In genomic region chr1:39915499-39916129, GRCh38 we compare ENCODE assay signal across 1 cellular context.
TF ChIP-seq lines count a peak whose summit lies in the region.

No MANE protein-coding gene starts in this region.

TF ChIP-seq in HepG2, 621 proteins besides CTCF, POLR2A, EP300 and RAD21 (continued from another document and continues in another):
- TF ChIP-seq RERE (CRISPR knock-in tag; IDR thresholded peaks at IDR 0.05; ENCODE audit: low read depth), result no peak
- TF ChIP-seq TCF12 (IDR thresholded peaks at IDR 0.05), result no peak
- TF ChIP-seq TCF12 (CRISPR knock-in tag; IDR thresholded peaks at IDR 0.05), result no peak
- no peak for TF ChIP-seq ZFYVE20 (CRISPR knock-in tag; IDR thresholded peaks at IDR 0.05; ENCODE audit: borderline replicate concordance, low read depth)
- TF ChIP-seq TFDP2 (CRISPR knock-in tag; IDR thresholded peaks at IDR 0.05), result no peak
- TF ChIP-seq ZNF816 (CRISPR knock-in tag; IDR thresholded peaks at IDR 0.05; ENCODE audit: borderline replicate concordance), result no peak
- TF ChIP-seq HDAC2 (CRISPR knock-in tag; IDR thresholded peaks at IDR 0.05), result no peak
- no peak for TF ChIP-seq ZNF230 (CRISPR knock-in tag; IDR thresholded peaks at IDR 0.05)
- TF ChIP-seq NR2F6 (IDR thresholded peaks at IDR 0.05), result peak; percentile 62
- TF ChIP-seq NR2F6 (CRISPR knock-in tag; IDR thresholded peaks at IDR 0.05), result peak; percentile 70; the same call in 1 of the 2 replicates
- TF ChIP-seq ZBTB2 (CRISPR knock-in tag; IDR thresholded peaks at IDR 0.05; ENCODE audit: low read depth), result no peak
- TF ChIP-seq RARA (CRISPR knock-in tag; IDR thresholded peaks at IDR 0.05), result peak; percentile 57
- no peak for TF ChIP-seq MEIS1 (CRISPR knock-in tag; IDR thresholded peaks at IDR 0.05; ENCODE audit: borderline replicate concordance)
- no peak for TF ChIP-seq MAFK (conservative IDR thresholded peaks at IDR 0.05 in 1 of 2, IDR thresholded peaks at IDR 0.05 in 1 of 2; ENCODE audit: low read length in 2 of 2)
- no peak for TF ChIP-seq TRAFD1 (CRISPR knock-in tag; IDR thresholded peaks at IDR 0.05; ENCODE audit: borderline replicate concordance)
- no peak for TF ChIP-seq ZNF414 (CRISPR knock-in tag; IDR thresholded peaks at IDR 0.05)
- no peak for TF ChIP-seq ONECUT2 (CRISPR knock-in tag; IDR thresholded peaks at IDR 0.05)
- TF ChIP-seq ZBTB26 (CRISPR knock-in tag; IDR thresholded peaks at IDR 0.05; ENCODE audit: borderline replicate concordance), result no peak
- TF ChIP-seq ZNF562 (CRISPR knock-in tag; IDR thresholded peaks at IDR 0.05; ENCODE audit: borderline replicate concordance), result no peak
- TF ChIP-seq ZGPAT (CRISPR knock-in tag; IDR thresholded peaks at IDR 0.05), result no peak
- TF ChIP-seq CEBPZ (IDR thresholded peaks at IDR 0.05; ENCODE audit: low read length), result no peak
- no peak for TF ChIP-seq HNRNPK (IDR thresholded peaks at IDR 0.05; ENCODE audit: low read depth, low read length, poor library complexity, severe bottlenecking)
- no peak for TF ChIP-seq BRD4 (CRISPR knock-in tag; IDR thresholded peaks at IDR 0.05)
- no peak for TF ChIP-seq THRA (CRISPR knock-in tag; IDR thresholded peaks at IDR 0.05; ENCODE audit: borderline replicate concordance)
- TF ChIP-seq TOPORS (CRISPR knock-in tag; IDR thresholded peaks at IDR 0.05), result no peak
- 0 out of 2 replicates have a peak, but pooled peaks have one; percentile 22 for TF ChIP-seq SOX5 (CRISPR knock-in tag; IDR thresholded peaks at IDR 0.05; ENCODE audit: borderline replicate concordance)
- no peak for TF ChIP-seq ZNF354B (CRISPR knock-in tag; IDR thresholded peaks at IDR 0.05)
- no peak for TF ChIP-seq ARID2 (CRISPR knock-in tag; IDR thresholded peaks at IDR 0.05; ENCODE audit: borderline replicate concordance)
- TF ChIP-seq ZNF713 (CRISPR knock-in tag; IDR thresholded peaks at IDR 0.05), result no peak
- TF ChIP-seq ZMYM3 (CRISPR knock-in tag; IDR thresholded peaks at IDR 0.05), result no peak
- no peak for TF ChIP-seq ZNF652 (CRISPR knock-in tag; IDR thresholded peaks at IDR 0.05; ENCODE audit: borderline replicate concordance, low read depth)
- no peak for TF ChIP-seq ZNF24 (IDR thresholded peaks at IDR 0.05)
- TF ChIP-seq ZNF790 (CRISPR knock-in tag; IDR thresholded peaks at IDR 0.05; ENCODE audit: borderline replicate concordance), result no peak
- TF ChIP-seq BRCA1 (CRISPR knock-in tag; IDR thresholded peaks at IDR 0.05), result no peak
- no peak for TF ChIP-seq ZBTB42 (CRISPR knock-in tag; IDR thresholded peaks at IDR 0.05)
- TF ChIP-seq ZNF543 (CRISPR knock-in tag; IDR thresholded peaks at IDR 0.05), result no peak
- no peak for TF ChIP-seq SP5 (CRISPR knock-in tag; IDR thresholded peaks at IDR 0.05; ENCODE audit: borderline replicate concordance, low read depth)
- 0 out of 2 replicates have a peak, but pooled peaks have one; percentile 18 for TF ChIP-seq RXRB (CRISPR knock-in tag; IDR thresholded peaks at IDR 0.05; ENCODE audit: borderline replicate concordance)
- no peak for TF ChIP-seq POLR2AphosphoS5 (IDR thresholded peaks at IDR 0.05; ENCODE audit: low read depth, low read length)
- no peak for TF ChIP-seq HINFP (CRISPR knock-in tag; IDR thresholded peaks at IDR 0.05; ENCODE audit: low read depth)
- TF ChIP-seq FOXP1 (IDR thresholded peaks at IDR 0.05), result no peak
- peak; percentile 47; the same call in 1 of the 2 replicates for TF ChIP-seq FOXP1 (CRISPR knock-in tag; IDR thresholded peaks at IDR 0.05)
- TF ChIP-seq ZNF431 (CRISPR knock-in tag; IDR thresholded peaks at IDR 0.05; ENCODE audit: borderline replicate concordance, low read depth), result peak; percentile 73; the same call in 1 of the 2 replicates
- no peak for TF ChIP-seq POLR2AphosphoS2 (IDR thresholded peaks at IDR 0.05; ENCODE audit: low read depth, low read length)
